In genomic region chr2:214127178-214127970, GRCh38 we compare ENCODE assay signal across 14 cellular contexts.
DNase-seq lines count a peak whose midpoint lies in the region; ATAC-seq and TF ChIP-seq lines count a peak whose summit lies in the region.
"Had no signal": no experiment of that assay in that cellular context is flagged by ENCODE, and none has a peak within 500 bp of the region (broad histone marks: within the 10 kb centered on the region; RNA-seq: fewer than 3 reads in every experiment).

No MANE protein-coding gene starts in this region.

- no peak overlapping the region for H2BK5ac ChIP-seq in H9 (ENCODE audit: insufficient read length, low read length)

- no peak overlapping the region for H3K14ac ChIP-seq in H9 (ENCODE audit: insufficient read depth, low read length)

- no peak overlapping the region for H3K4me3 ChIP-seq in gastroesophageal sphincter
- no peak overlapping the region for H3K4me3 ChIP-seq in skeletal muscle cell (ENCODE audit: low read depth, low read length)
- no peak overlapping the region for H3K4me3 ChIP-seq in smooth muscle cell
- H3K4me3 ChIP-seq: hepatocyte had no signal

- H3F3A ChIP-seq in smooth muscle cell (ENCODE audit: low read depth), result no peaks in the 10 kb centered on the region

- no peak overlapping the region for H2AK5ac ChIP-seq in H9 (ENCODE audit: insufficient read length, low read length)

- H3K18ac ChIP-seq in H9 (ENCODE audit: insufficient read length, low read depth, low read length), result no peak overlapping the region

- ATAC-seq in WTC11 (peak; percentile 95), gastroesophageal sphincter (peak; percentile 48), GM21717 (IDR thresholded peaks at IDR 0.05; ENCODE audit: unreplicated experiment) (no peak)
- ATAC-seq: naive thymus-derived CD8-positive, alpha-beta T cell had no signal

- H4K5ac ChIP-seq in H9 (ENCODE audit: insufficient read length, low read depth, low read length), result no peak overlapping the region

- H4K20me1 ChIP-seq in H9 (ENCODE audit: control insufficient read depth, insufficient read depth, insufficient read length) (no peaks in the 10 kb centered on the region), smooth muscle cell (ENCODE audit: low read depth) (no peaks in the 10 kb centered on the region)

- H3K4ac ChIP-seq in H9 (ENCODE audit: low read depth, low read length), result no peak overlapping the region

- no peak overlapping the region for H2BK120ac ChIP-seq in H9 (ENCODE audit: low read depth, low read length, poor library complexity, severe bottlenecking)

- no peaks in the 10 kb centered on the region for H3K23me2 ChIP-seq in H9 (ENCODE audit: insufficient read length, low read depth, low read length, poor library complexity, severe bottlenecking)

- H2AFZ ChIP-seq in H9 (ENCODE audit: low read length) (no peak overlapping the region), smooth muscle cell (ENCODE audit: low read depth) (no peak overlapping the region)
- H2AFZ ChIP-seq: hepatocyte had no signal

- H3K9ac ChIP-seq in H9 (ENCODE audit: extremely low read depth, insufficient read length, low read length), result no peak overlapping the region
- no peak overlapping the region for H3K9ac ChIP-seq in smooth muscle cell (ENCODE audit: low read depth)

- H3K27ac Mint-ChIP-seq in H9 (peak overlapping the region; percentile 92 to 100 (median 98)), WTC11 (peak overlapping the region; percentile 97)
- H3K27ac Mint-ChIP-seq: activated T-cell treated with anti-CD3 and anti-CD28 coated beads, Interleukin-2, amount 50 U/mL, for 24 hours; naive thymus-derived CD8-positive, alpha-beta T cell had no signal

- TF ChIP-seq POLR2A in gastroesophageal sphincter (IDR thresholded peaks at IDR 0.05), result no peak

- no peak overlapping the region for H3K23ac ChIP-seq in H9 (ENCODE audit: insufficient read length, low read depth, low read length)

- H2BK20ac ChIP-seq in H9 (ENCODE audit: low read depth, low read length, poor library complexity, severe bottlenecking), result no peak overlapping the region

- peak overlapping the region; percentile 27 to 59 for H3K4me3 Mint-ChIP-seq in H9
- peak overlapping the region; percentile 49 for H3K4me3 Mint-ChIP-seq in WTC11
- H3K4me3 Mint-ChIP-seq: activated T-cell treated with anti-CD3 and anti-CD28 coated beads, Interleukin-2, amount 50 U/mL, for 24 hours; naive thymus-derived CD8-positive, alpha-beta T cell had no signal

- no peak overlapping the region for H2BK12ac ChIP-seq in H9 (ENCODE audit: insufficient read length, low read depth, low read length)

- H4K8ac ChIP-seq in H9 (replicated peaks; ENCODE audit: insufficient read length, low read depth, low read length), result no peak overlapping the region

- H3K4me1 Mint-ChIP-seq in H9 (peaks cover 48 to 49% of the 10 kb centered on the region in 2 experiments), WTC11 (peaks cover 52% of the 10 kb centered on the region)
- H3K4me1 Mint-ChIP-seq: naive thymus-derived CD8-positive, alpha-beta T cell had no signal

- H3K27me3 ChIP-seq in H9 (ENCODE audit: insufficient read depth, low read length) (no peaks in the 10 kb centered on the region), gastroesophageal sphincter (no peaks in the 10 kb centered on the region), smooth muscle cell (ENCODE audit: low read depth) (no peaks in the 10 kb centered on the region)
- H3K27me3 ChIP-seq: hepatocyte had no signal

- CTCF ChIA-PET in WTC11 (lab: Charles Lee), result interaction anchor here (0.9 to 1.3 kb wide), 2 partner anchors 9 to 48 kb away, joined by 3 read pairs; no protein-coding TSS in a partner anchor

- WGBS in H9 (ENCODE audit: extremely low coverage, insufficient read length, low lambda C conversion rate), result no CpG with 5 or more reads among the region's 1 CpG
- WGBS in gastroesophageal sphincter (ENCODE audit: low coverage in 1 of 2), 2 donors, result 25% methylated on average over 1 of the region's 1 CpG; no CpG with 5 or more reads in 1 of the 2 donors
- WGBS in smooth muscle cell (ENCODE audit: low lambda C conversion rate), result 50% methylated on average over 1 of the region's 1 CpG

- no peak for DNase-seq in H9
- no peak for DNase-seq in WTC11 (ENCODE audit: low spot score)
- peak; percentile 74 for DNase-seq in skeletal muscle cell (ENCODE audit: low read depth)
- DNase-seq in smooth muscle cell (lab: John Stamatoyannopoulos, UW; ENCODE audit: unreplicated experiment), result no peak
- no peak for DNase-seq in NCI-H748 treated with DMSO at 0.1 percent for 48 hours (lab: John Stamatoyannopoulos, UW)
- DNase-seq: activated T-cell treated with anti-CD3 and anti-CD28 coated beads, Interleukin-2, amount 50 U/mL, for 24 hours; naive thymus-derived CD8-positive, alpha-beta T cell; NCI-H187; OCI-M1; stimulated activated naive CD4-positive, alpha-beta T cell had no signal

- TF ChIP-seq EP300 in gastroesophageal sphincter (IDR thresholded peaks at IDR 0.05), result no peak

- H3K9me3 ChIP-seq in H9 (ENCODE audit: control insufficient read depth, low read depth, low read length) (no peaks in the 10 kb centered on the region), gastroesophageal sphincter (no peaks in the 10 kb centered on the region), smooth muscle cell (replicated peaks; ENCODE audit: low read depth) (no peaks in the 10 kb centered on the region)

- TF ChIP-seq CTCF in H9 (conservative IDR thresholded peaks at IDR 0.05) (no peak), WTC11 (IDR thresholded peaks at IDR 0.05) (no peak), gastroesophageal sphincter (IDR thresholded peaks at IDR 0.05) (no peak), smooth muscle cell (IDR thresholded peaks at IDR 0.05; ENCODE audit: borderline replicate concordance, insufficient read depth, poor library complexity, severe bottlenecking) (no peak)

- no peak overlapping the region for H4K91ac ChIP-seq in H9 (ENCODE audit: insufficient read length, low read depth, low read length)

- H3K79me2 ChIP-seq in H9 (ENCODE audit: insufficient read depth, low read length), result no peaks in the 10 kb centered on the region
- no peaks in the 10 kb centered on the region for H3K79me2 ChIP-seq in smooth muscle cell (ENCODE audit: low read depth)
- H3K79me2 ChIP-seq: hepatocyte had no signal

- no peaks in the 10 kb centered on the region for H3K9me3 Mint-ChIP-seq in H9
- peaks cover 13% of the 10 kb centered on the region for H3K9me3 Mint-ChIP-seq in WTC11

- no peaks in the 10 kb centered on the region for H3K79me1 ChIP-seq in H9 (ENCODE audit: insufficient read depth, low read depth, low read length, poor library complexity, severe bottlenecking)

- H2BK15ac ChIP-seq in H9 (ENCODE audit: low read depth, low read length), result no peak overlapping the region

- no peak overlapping the region for H3T11ph ChIP-seq in H9 (ENCODE audit: low read length)

- H3K27ac ChIP-seq in H9 (ENCODE audit: insufficient read length, low read depth, low read length), result peak overlapping the region; percentile 81
- no peak overlapping the region for H3K27ac ChIP-seq in gastroesophageal sphincter
- no peak overlapping the region for H3K27ac ChIP-seq in smooth muscle cell (ENCODE audit: low read depth)
- H3K27ac ChIP-seq: hepatocyte, VCaP had no signal

- H3K27me3 Mint-ChIP-seq in H9 (ENCODE audit: low read depth) (no peaks in the 10 kb centered on the region), WTC11 (ENCODE audit: low read depth) (no peaks in the 10 kb centered on the region)
- H3K27me3 Mint-ChIP-seq: activated T-cell treated with anti-CD3 and anti-CD28 coated beads, Interleukin-2, amount 50 U/mL, for 24 hours; naive thymus-derived CD8-positive, alpha-beta T cell had no signal

- no peak overlapping the region for H3K4me2 ChIP-seq in H9 (ENCODE audit: insufficient read depth, insufficient read length, low read length)
- H3K4me2 ChIP-seq in smooth muscle cell, result no peak overlapping the region
- H3K4me2 ChIP-seq: hepatocyte had no signal

- H3K36me3 ChIP-seq in gastroesophageal sphincter (no peaks in the 10 kb centered on the region), smooth muscle cell (ENCODE audit: low read depth) (no peaks in the 10 kb centered on the region)

- H3K4me1 ChIP-seq in H9 (ENCODE audit: insufficient read depth, low read length), result peaks cover 4% of the 10 kb centered on the region; the same call in 1 of the 2 replicates
- H3K4me1 ChIP-seq in gastroesophageal sphincter, result no peaks in the 10 kb centered on the region
- H3K4me1 ChIP-seq in smooth muscle cell (ENCODE audit: low read depth), result peaks cover 8% of the 10 kb centered on the region

- POLR2A ChIA-PET in WTC11 (lab: Charles Lee), result no interaction called here

- no peak overlapping the region for H3K56ac ChIP-seq in H9 (ENCODE audit: insufficient read length, low read depth, low read length)

- peaks cover 0 to 12% (median 2%) of the 10 kb centered on the region in 3 experiments; a peak in 3 of 7 replicates for H3K36me3 Mint-ChIP-seq in H9 (ENCODE audit: insufficient read depth in 1 of 3, low read depth in 3 of 3)
- H3K36me3 Mint-ChIP-seq in WTC11, result peaks cover 2% of the 10 kb centered on the region
- H3K36me3 Mint-ChIP-seq: naive thymus-derived CD8-positive, alpha-beta T cell had no signal

TF ChIP-seq in WTC11, 78 proteins besides CTCF, POLR2A, EP300 and RAD21:
- TF ChIP-seq SP1 (CRISPR knock-in tag; conservative IDR thresholded peaks at IDR 0.05), result 0 out of 2 replicates have a peak, but pooled peaks have one; percentile 43
- TF ChIP-seq, protein P1, sequence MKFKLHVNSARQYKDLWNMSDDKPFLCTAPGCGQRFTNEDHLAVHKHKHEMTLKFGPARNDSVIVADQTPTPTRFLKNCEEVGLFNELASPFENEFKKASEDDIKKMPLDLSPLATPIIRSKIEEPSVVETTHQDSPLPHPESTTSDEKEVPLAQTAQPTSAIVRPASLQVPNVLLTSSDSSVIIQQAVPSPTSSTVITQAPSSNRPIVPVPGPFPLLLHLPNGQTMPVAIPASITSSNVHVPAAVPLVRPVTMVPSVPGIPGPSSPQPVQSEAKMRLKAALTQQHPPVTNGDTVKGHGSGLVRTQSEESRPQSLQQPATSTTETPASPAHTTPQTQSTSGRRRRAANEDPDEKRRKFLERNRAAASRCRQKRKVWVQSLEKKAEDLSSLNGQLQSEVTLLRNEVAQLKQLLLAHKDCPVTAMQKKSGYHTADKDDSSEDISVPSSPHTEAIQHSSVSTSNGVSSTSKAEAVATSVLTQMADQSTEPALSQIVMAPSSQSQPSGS (CRISPR knock-in tag; IDR thresholded peaks at IDR 0.05; ENCODE audit: borderline replicate concordance, low read depth), result no peak
TF ChIP-seq in WTC11: peak in this region for 1.
